10 cellular contexts compared by ENCODE assay signal in genomic region chr7:34430456-34430855, GRCh38.
DNase-seq lines count a peak whose midpoint lies in the region; ATAC-seq, FAIRE-seq and TF ChIP-seq lines count a peak whose summit lies in the region.
"Had no signal": no experiment of that assay in that cellular context is flagged by ENCODE, and none has a peak within 500 bp of the region (broad histone marks: within the 10 kb centered on the region; RNA-seq: fewer than 3 reads in every experiment).

No MANE protein-coding gene starts in this region.

- H3K4me2 ChIP-seq in endothelial cell of umbilical vein (ENCODE audit: insufficient read depth, low read length) (no peak overlapping the region), smooth muscle cell (no peak overlapping the region)

- H3F3A ChIP-seq in smooth muscle cell (ENCODE audit: low read depth): no peaks in the 10 kb centered on the region

- H3K36me3 ChIP-seq in endothelial cell of umbilical vein (ENCODE audit: control insufficient read depth in 2 of 2, extremely low read depth in 1 of 2, insufficient read depth in 2 of 2, low read length in 2 of 2) (no peaks in the 10 kb centered on the region), smooth muscle cell (ENCODE audit: low read depth) (no peaks in the 10 kb centered on the region)
- H3K36me3 ChIP-seq: adrenal gland had no signal

- POLR2A ChIA-PET in endothelial cell of umbilical vein (lab: Charles Lee): no interaction called here

- ATAC-seq in activated T-helper 17 cell treated with anti-CD3 and anti-CD28 coated beads, Interleukin-2, amount 50 U/mL, for 72 hours (replicated peaks): no peak

- no peaks in the 10 kb centered on the region for H3K27me3 Mint-ChIP-seq in activated naive CD4-positive, alpha-beta T cell treated with anti-CD3 and anti-CD28 coated beads for 36 hours (ENCODE audit: low read depth)
- H3K27me3 Mint-ChIP-seq in activated naive CD4-positive, alpha-beta T cell treated with anti-CD3 and anti-CD28 coated beads, Interleukin-2, amount 10 ng/mL, durations not matched to agents 7 days and 5 days: no peaks in the 10 kb centered on the region
- no peaks in the 10 kb centered on the region for H3K27me3 Mint-ChIP-seq in activated T-helper 17 cell treated with anti-CD3 and anti-CD28 coated beads, Interleukin-2, amount 50 U/mL, for 72 hours

- H3K27me3 ChIP-seq in endothelial cell of umbilical vein (ENCODE audit: control insufficient read depth in 2 of 2, insufficient read depth in 2 of 2, low read length in 2 of 2) (no peaks in the 10 kb centered on the region), smooth muscle cell (ENCODE audit: low read depth) (peaks cover 3% of the 10 kb centered on the region)
- H3K27me3 ChIP-seq: adrenal gland had no signal

- dilution Hi-C loops in endothelial cell of umbilical vein (cut with MboI; ENCODE audit: extremely low pct_ligation_motif_present, low sequenced_read_pairs): no loop called here

- TF ChIP-seq CTCF in endothelial cell of umbilical vein (IDR thresholded peaks at IDR 0.05; ENCODE audit: extremely low read depth in 1 of 2, insufficient read depth in 1 of 2, low read depth in 1 of 2, low read length in 2 of 2): peak; percentile 24 to 41
- peak; percentile 51 for TF ChIP-seq CTCF in smooth muscle cell (IDR thresholded peaks at IDR 0.05; ENCODE audit: borderline replicate concordance, insufficient read depth, poor library complexity, severe bottlenecking)

- no peak overlapping the region for H3K27ac Mint-ChIP-seq in activated naive CD4-positive, alpha-beta T cell treated with anti-CD3 and anti-CD28 coated beads for 36 hours
- H3K27ac Mint-ChIP-seq in activated naive CD4-positive, alpha-beta T cell treated with anti-CD3 and anti-CD28 coated beads, Interleukin-2, amount 10 ng/mL, durations not matched to agents 7 days and 5 days: no peak overlapping the region
- no peak overlapping the region for H3K27ac Mint-ChIP-seq in activated T-helper 17 cell treated with anti-CD3 and anti-CD28 coated beads, Interleukin-2, amount 50 U/mL, for 72 hours

- 76% methylated on average over 4 of the region's 4 CpGs for WGBS in smooth muscle cell (ENCODE audit: low lambda C conversion rate)

- H3K27ac ChIP-seq in endothelial cell of umbilical vein (ENCODE audit: insufficient read depth, low read depth, low read length) (no peak overlapping the region), smooth muscle cell (ENCODE audit: low read depth) (no peak overlapping the region)
- H3K27ac ChIP-seq: adrenal gland had no signal

- BruUV-seq in endothelial cell of umbilical vein (replicated peaks; lab: Mats Ljungman, UMichigan): no TSS peak

- H3K4me1 Mint-ChIP-seq in activated naive CD4-positive, alpha-beta T cell treated with anti-CD3 and anti-CD28 coated beads for 36 hours (ENCODE audit: low read depth): no peaks in the 10 kb centered on the region
- no peaks in the 10 kb centered on the region for H3K4me1 Mint-ChIP-seq in activated naive CD4-positive, alpha-beta T cell treated with anti-CD3 and anti-CD28 coated beads, Interleukin-2, amount 10 ng/mL, durations not matched to agents 7 days and 5 days
- H3K4me1 Mint-ChIP-seq in activated T-helper 17 cell treated with anti-CD3 and anti-CD28 coated beads, Interleukin-2, amount 50 U/mL, for 72 hours: no peaks in the 10 kb centered on the region

- DNase-seq in activated naive CD4-positive, alpha-beta T cell treated with anti-CD3 and anti-CD28 coated beads for 36 hours: peak; percentile 5
- DNase-seq in activated naive CD4-positive, alpha-beta T cell treated with anti-CD3 and anti-CD28 coated beads, Interleukin-2, amount 10 ng/mL, durations not matched to agents 7 days and 5 days: no peak
- DNase-seq in NCI-H69 (lab: John Stamatoyannopoulos, UW) (peak; percentile 11), endothelial cell of umbilical vein (ENCODE audit: low read depth, low spot score) (peak; percentile 47), smooth muscle cell (lab: John Stamatoyannopoulos, UW; ENCODE audit: unreplicated experiment) (no peak), SK-N-DZ (ENCODE audit: low spot score) (no peak)
- DNase-seq in activated effector memory CD4-positive, alpha-beta T cell treated with anti-CD3 and anti-CD28 coated beads, Interleukin-2, amount 50 U/mL, for 16 hours: no peak
- DNase-seq: NCI-H146 had no signal

- peaks cover 13% of the 10 kb centered on the region for H3K9me3 Mint-ChIP-seq in activated naive CD4-positive, alpha-beta T cell treated with anti-CD3 and anti-CD28 coated beads for 36 hours
- H3K9me3 Mint-ChIP-seq in activated naive CD4-positive, alpha-beta T cell treated with anti-CD3 and anti-CD28 coated beads, Interleukin-2, amount 10 ng/mL, durations not matched to agents 7 days and 5 days: peaks cover 18% of the 10 kb centered on the region
- peaks cover 18% of the 10 kb centered on the region for H3K9me3 Mint-ChIP-seq in activated T-helper 17 cell treated with anti-CD3 and anti-CD28 coated beads, Interleukin-2, amount 50 U/mL, for 72 hours

- H3K9ac ChIP-seq in endothelial cell of umbilical vein (replicated peaks; ENCODE audit: extremely low read depth, insufficient read depth, low read length) (no peak overlapping the region), smooth muscle cell (ENCODE audit: low read depth) (no peak overlapping the region)

- no peak for TF ChIP-seq POLR2A in endothelial cell of umbilical vein (IDR thresholded peaks at IDR 0.05; ENCODE audit: low read depth, low read length)

- peak; percentile 46 for FAIRE-seq in endothelial cell of umbilical vein (lab: Jason Lieb, UNC)

- H3K9me3 ChIP-seq in endothelial cell of umbilical vein (replicated peaks; ENCODE audit: control insufficient read depth, insufficient read depth, low read length): no peaks in the 10 kb centered on the region
- no peaks in the 10 kb centered on the region for H3K9me3 ChIP-seq in smooth muscle cell (replicated peaks; ENCODE audit: low read depth)
- H3K9me3 ChIP-seq: adrenal gland had no signal

- CTCF ChIA-PET in activated naive CD4-positive, alpha-beta T cell treated with anti-CD3 and anti-CD28 coated beads for 36 hours (lab: Charles Lee): no interaction called here
- CTCF ChIA-PET in activated naive CD4-positive, alpha-beta T cell treated with anti-CD3 and anti-CD28 coated beads, Interleukin-2, amount 10 ng/mL, durations not matched to agents 7 days and 5 days (lab: Charles Lee): interaction anchor here (0.8 kb wide), 1 partner anchor 254 kb away, joined by 3 read pairs; no protein-coding TSS in a partner anchor
- CTCF ChIA-PET in endothelial cell of umbilical vein (lab: Charles Lee): interaction anchor here (0.7 to 2.2 kb wide), 4 partner anchors 111 to 448 kb away, joined by 4 to 18 read pairs (median 6); no protein-coding TSS in a partner anchor

- H3K4me3 Mint-ChIP-seq in activated naive CD4-positive, alpha-beta T cell treated with anti-CD3 and anti-CD28 coated beads for 36 hours: no peak overlapping the region
- H3K4me3 Mint-ChIP-seq in activated naive CD4-positive, alpha-beta T cell treated with anti-CD3 and anti-CD28 coated beads, Interleukin-2, amount 10 ng/mL, durations not matched to agents 7 days and 5 days: no peak overlapping the region
- H3K4me3 Mint-ChIP-seq in activated T-helper 17 cell treated with anti-CD3 and anti-CD28 coated beads, Interleukin-2, amount 50 U/mL, for 72 hours: no peak overlapping the region

- no peak overlapping the region for H3K4me3 ChIP-seq in endothelial cell of umbilical vein (replicated peaks in 1 of 3; ENCODE audit: insufficient read depth in 1 of 3, low read depth in 1 of 3, low read length in 3 of 3)
- no peak overlapping the region for H3K4me3 ChIP-seq in smooth muscle cell
- H3K4me3 ChIP-seq: adrenal gland had no signal

- H3K4me1 ChIP-seq in endothelial cell of umbilical vein (ENCODE audit: control insufficient read depth, extremely low read depth, insufficient read depth, low read length) (no peaks in the 10 kb centered on the region), smooth muscle cell (ENCODE audit: low read depth) (no peaks in the 10 kb centered on the region)
- H3K4me1 ChIP-seq: adrenal gland had no signal

- no peaks in the 10 kb centered on the region for H3K36me3 Mint-ChIP-seq in activated naive CD4-positive, alpha-beta T cell treated with anti-CD3 and anti-CD28 coated beads for 36 hours (ENCODE audit: low read depth)
- H3K36me3 Mint-ChIP-seq in activated naive CD4-positive, alpha-beta T cell treated with anti-CD3 and anti-CD28 coated beads, Interleukin-2, amount 10 ng/mL, durations not matched to agents 7 days and 5 days: no peaks in the 10 kb centered on the region
- no peaks in the 10 kb centered on the region for H3K36me3 Mint-ChIP-seq in activated T-helper 17 cell treated with anti-CD3 and anti-CD28 coated beads, Interleukin-2, amount 50 U/mL, for 72 hours (ENCODE audit: low read depth)

- no peaks in the 10 kb centered on the region for H4K20me1 ChIP-seq in endothelial cell of umbilical vein (replicated peaks; ENCODE audit: control insufficient read depth, extremely low read depth, insufficient read depth, low read length)
- H4K20me1 ChIP-seq in smooth muscle cell (ENCODE audit: low read depth): no peaks in the 10 kb centered on the region

- H2AFZ ChIP-seq in endothelial cell of umbilical vein (ENCODE audit: low read depth, low read length) (no peak overlapping the region), smooth muscle cell (ENCODE audit: low read depth) (no peak overlapping the region)

- H3K9me1 ChIP-seq in endothelial cell of umbilical vein (replicated peaks; ENCODE audit: control insufficient read depth, extremely low read depth, insufficient read depth, low read length): no peaks in the 10 kb centered on the region

- intact Hi-C loops in activated naive CD4-positive, alpha-beta T cell treated with anti-CD3 and anti-CD28 coated beads for 36 hours (cut with micrococcal nuclease): no loop called here
- intact Hi-C loops in endothelial cell of umbilical vein (cut with micrococcal nuclease): loop anchor here (1.0 kb wide), 1 partner anchor 109 kb away; no protein-coding TSS in a partner anchor

- H3K79me2 ChIP-seq in endothelial cell of umbilical vein (ENCODE audit: control insufficient read depth, insufficient read depth, low read length) (no peaks in the 10 kb centered on the region), smooth muscle cell (ENCODE audit: low read depth) (no peaks in the 10 kb centered on the region)

TF ChIP-seq in endothelial cell of umbilical vein, 7 proteins besides CTCF, POLR2A, EP300 and RAD21 (continues in another document):
- TF ChIP-seq GATA2 (IDR thresholded peaks at IDR 0.05; ENCODE audit: insufficient read depth, insufficient read length, low read depth, low read length): no peak
- no peak for TF ChIP-seq EZH2 (IDR thresholded peaks at IDR 0.05; ENCODE audit: borderline replicate concordance, low read depth, low read length, severe bottlenecking)
- TF ChIP-seq MAX (IDR thresholded peaks at IDR 0.05; ENCODE audit: insufficient read depth, insufficient read length): no peak
- no peak for TF ChIP-seq POLR2AphosphoS5 (IDR thresholded peaks at IDR 0.05; ENCODE audit: insufficient read depth, low read depth, low read length)
- no peak for TF ChIP-seq FOS (IDR thresholded peaks at IDR 0.05; ENCODE audit: borderline replicate concordance, insufficient read depth, low read length)
- no peak for TF ChIP-seq JUN (IDR thresholded peaks at IDR 0.05; ENCODE audit: borderline replicate concordance, insufficient read depth, insufficient read length, low read depth)

Comparison
In these comparisons a context has a peak if more than half of its experiments do, and no peak if none do; other contexts are left out.
1. DNase-seq: peak in activated naive CD4-positive, alpha-beta T cell treated with anti-CD3 and anti-CD28 coated beads for 36 hours (single experiment), NCI-H69 (single experiment) and endothelial cell of umbilical vein (single experiment); none in activated naive CD4-positive, alpha-beta T cell treated with anti-CD3 and anti-CD28 coated beads, Interleukin-2, amount 10 ng/mL, durations not matched to agents 7 days and 5 days (single experiment), smooth muscle cell (single experiment), SK-N-DZ (single experiment) and activated effector memory CD4-positive, alpha-beta T cell treated with anti-CD3 and anti-CD28 coated beads, Interleukin-2, amount 50 U/mL, for 16 hours (single experiment).